20 cellular contexts compared by ENCODE assay signal in genomic region chr9:128764361-128764760, GRCh38. TPM values are rescaled to one million over a fixed set of nuclear protein-coding genes. Genes with fewer than 3 reads are reported as not detected.
A peak's percentile ranks its signal among the peaks of the same experiment; 100 is the strongest.
DNase-seq lines count a peak whose midpoint lies in the region; ATAC-seq, FAIRE-seq and TF ChIP-seq lines count a peak whose summit lies in the region.
"Had no signal": no experiment of that assay in that cellular context is flagged by ENCODE, and none has a peak within 500 bp of the region (broad histone marks: within the 10 kb centered on the region; RNA-seq: fewer than 3 reads in every experiment).

No MANE protein-coding gene starts in this region.

- H2AFZ ChIP-seq in H1 (ENCODE audit: low read length) = no peak overlapping the region

- no peak overlapping the region for H3K56ac ChIP-seq in H1 (replicated peaks; ENCODE audit: insufficient read length, low read depth, low read length)

- no peak for FAIRE-seq in H1 (lab: Jason Lieb, UNC)
- FAIRE-seq: A549, keratinocyte had no signal

- no peaks in the 10 kb centered on the region for H3K9me3 Mint-ChIP-seq in activated CD4-positive, alpha-beta T cell treated with anti-CD3 and anti-CD28 coated beads for 36 hours (ENCODE audit: low read depth)
- H3K9me3 Mint-ChIP-seq in stimulated activated naive B cell treated with anti-CD40 and anti-IgM and Interleukin-4, amounts not matched to agents 10 μg/mL and 1 μg/mL and 100 μg/mL, for 72 hours = no peaks in the 10 kb centered on the region
- H3K9me3 Mint-ChIP-seq: effector memory CD8-positive, alpha-beta T cell; memory B cell; natural killer cell had no signal

- H3K23ac ChIP-seq in H1 (ENCODE audit: insufficient read length) = no peak overlapping the region

- peaks cover 5% of the 10 kb centered on the region for H3K36me3 Mint-ChIP-seq in activated CD4-positive, alpha-beta T cell treated with anti-CD3 and anti-CD28 coated beads for 36 hours (ENCODE audit: low read depth)
- peaks cover 45 to 46% of the 10 kb centered on the region in 2 donors for H3K36me3 Mint-ChIP-seq in stimulated activated naive B cell treated with anti-CD40 and anti-IgM and Interleukin-4, amounts not matched to agents 10 μg/mL and 1 μg/mL and 100 μg/mL, for 72 hours
- H3K36me3 Mint-ChIP-seq: natural killer cell had no signal

- H4K5ac ChIP-seq in H1 (ENCODE audit: insufficient read length, low read depth, low read length) = no peak overlapping the region

- no peak overlapping the region for H3K14ac ChIP-seq in H1 (ENCODE audit: insufficient read length)

- H2BK15ac ChIP-seq in H1 (ENCODE audit: low read length) = no peak overlapping the region

- TF ChIP-seq RAD21 in H1 (IDR thresholded peaks at IDR 0.05 in 1 of 2, conservative IDR thresholded peaks at IDR 0.05 in 1 of 2; ENCODE audit: low read depth in 2 of 2, low read length in 2 of 2) = peak; percentile 63 to 69

- no peaks in the 10 kb centered on the region; a peak in 1 of 8 replicates for H3K36me3 ChIP-seq in H1 (ENCODE audit: control insufficient read depth in 2 of 4, insufficient read depth in 4 of 4, low read length in 3 of 4)
- H3K36me3 ChIP-seq: MG63 had no signal

- no peak overlapping the region for H3K9ac ChIP-seq in H1 (replicated peaks in 1 of 4; ENCODE audit: extremely low read depth in 1 of 4, low read depth in 3 of 4, low read length in 3 of 4)

- H3K4me3 Mint-ChIP-seq in activated CD4-positive, alpha-beta T cell treated with anti-CD3 and anti-CD28 coated beads for 36 hours = no peak overlapping the region
- no peak overlapping the region for H3K4me3 Mint-ChIP-seq in stimulated activated naive B cell treated with anti-CD40 and anti-IgM and Interleukin-4, amounts not matched to agents 10 μg/mL and 1 μg/mL and 100 μg/mL, for 72 hours
- H3K4me3 Mint-ChIP-seq: effector memory CD8-positive, alpha-beta T cell; memory B cell; natural killer cell had no signal

- H4K91ac ChIP-seq in H1 (replicated peaks; ENCODE audit: insufficient read length, low read length) = no peak overlapping the region

- H4K20me1 ChIP-seq in H1 (replicated peaks in 1 of 2; ENCODE audit: control insufficient read depth in 1 of 2, insufficient read depth in 2 of 2, low read length in 2 of 2) = peaks cover 0 to 3% of the 10 kb centered on the region in 2 experiments

- intact Hi-C loops in activated CD4-positive, alpha-beta T cell treated with anti-CD3 and anti-CD28 coated beads for 36 hours (cut with DNase I, micrococcal nuclease) = no loop called here

- H3K18ac ChIP-seq in H1 (ENCODE audit: extremely low read depth, low read length) = no peak overlapping the region

- ATAC-seq in activated CD4-positive, alpha-beta T cell treated with anti-CD3 and anti-CD28 coated beads for 36 hours = peak; percentile 53
- ATAC-seq in stimulated activated naive B cell treated with anti-CD40 and anti-IgM and Interleukin-4, amounts not matched to agents 10 μg/mL and 1 μg/mL and 100 μg/mL, for 72 hours (replicated peaks) = peak; percentile 55 to 57
- ATAC-seq: effector memory CD8-positive, alpha-beta T cell had no signal

- H2BK12ac ChIP-seq in H1 (ENCODE audit: low read depth, low read length) = no peak overlapping the region

- H3K79me1 ChIP-seq in H1 (ENCODE audit: low read depth, low read length) = no peaks in the 10 kb centered on the region; the same call in 1 of the 2 replicates

- no peak overlapping the region for H2BK120ac ChIP-seq in H1 (replicated peaks; ENCODE audit: low read depth, low read length)

- H3K9me3 ChIP-seq in H1 (ENCODE audit: insufficient read depth in 2 of 2, low read depth in 1 of 2, low read length in 1 of 2) = no peaks in the 10 kb centered on the region
- H3K9me3 ChIP-seq: A549, heart left ventricle, MG63 had no signal

- no peak overlapping the region for H3K27ac Mint-ChIP-seq in activated CD4-positive, alpha-beta T cell treated with anti-CD3 and anti-CD28 coated beads for 36 hours
- peak overlapping the region; percentile 69 for H3K27ac Mint-ChIP-seq in stimulated activated naive B cell treated with anti-CD40 and anti-IgM and Interleukin-4, amounts not matched to agents 10 μg/mL and 1 μg/mL and 100 μg/mL, for 72 hours
- H3K27ac Mint-ChIP-seq: memory B cell had no signal

- DNase-seq in activated CD4-positive, alpha-beta T cell treated with anti-CD3 and anti-CD28 coated beads for 36 hours = no peak
- DNase-seq in activated CD4-positive, alpha-beta T cell treated with anti-CD3 and anti-CD28 coated beads, Interleukin-2, amount 50 U/mL, for 4 hours = no peak
- DNase-seq in NAMALWA (ENCODE audit: low spot score) (peak; percentile 30), H1 (ENCODE audit: low read depth in 1 of 2, low spot score in 2 of 2) (peak in 1 of 2 experiments; percentile 56), erythroblast (lab: John Stamatoyannopoulos, UW) (no peak), mesenteric fat pad (ENCODE audit: low spot score) (no peak), AML-193 (lab: John Stamatoyannopoulos, UW) (no peak)
- DNase-seq in stimulated activated naive B cell treated with anti-CD40 and anti-IgM and Interleukin-4, amounts not matched to agents 10 μg/mL and 1 μg/mL and 100 μg/mL, for 72 hours = no peak
- DNase-seq: activated naive CD4-positive, alpha-beta T cell treated with anti-CD3 and anti-CD28 coated beads, Interleukin-2, amount 50 U/mL, for 16 hours; effector memory CD8-positive, alpha-beta T cell; heart left ventricle; MG63; natural killer cell; NCI-H1930; NCI-H510A; SIG-M5 had no signal

- H3K4me2 ChIP-seq in H1 (ENCODE audit: insufficient read depth in 1 of 2, low read depth in 2 of 2, low read length in 2 of 2) = no peak overlapping the region; a peak in 1 of 4 replicates
- H3K4me2 ChIP-seq: A549 had no signal

- no peaks in the 10 kb centered on the region for H3K27me3 Mint-ChIP-seq in activated CD4-positive, alpha-beta T cell treated with anti-CD3 and anti-CD28 coated beads for 36 hours
- H3K27me3 Mint-ChIP-seq in stimulated activated naive B cell treated with anti-CD40 and anti-IgM and Interleukin-4, amounts not matched to agents 10 μg/mL and 1 μg/mL and 100 μg/mL, for 72 hours = no peaks in the 10 kb centered on the region
- H3K27me3 Mint-ChIP-seq: effector memory CD8-positive, alpha-beta T cell; memory B cell had no signal

- H3K27ac ChIP-seq in H1 (ENCODE audit: low read depth, low read length) = peak overlapping the region; percentile 30; the same call in 1 of the 2 replicates
- H3K27ac ChIP-seq: A549, C4-2B, heart left ventricle had no signal

- no peak overlapping the region for H2AK5ac ChIP-seq in H1 (ENCODE audit: low read depth, low read length)

- H3K4me1 Mint-ChIP-seq in activated CD4-positive, alpha-beta T cell treated with anti-CD3 and anti-CD28 coated beads for 36 hours = peaks cover 7% of the 10 kb centered on the region
- peaks cover 37 to 60% of the 10 kb centered on the region in 2 donors for H3K4me1 Mint-ChIP-seq in stimulated activated naive B cell treated with anti-CD40 and anti-IgM and Interleukin-4, amounts not matched to agents 10 μg/mL and 1 μg/mL and 100 μg/mL, for 72 hours

- no peak for TF ChIP-seq EP300 in H1 (IDR thresholded peaks at IDR 0.05; ENCODE audit: borderline replicate concordance in 1 of 2, low read depth in 2 of 2, low read length in 2 of 2)

- no peak overlapping the region for H2BK5ac ChIP-seq in H1 (ENCODE audit: low read depth, low read length)

- peak; percentile 49 to 58 (median 53) for TF ChIP-seq CTCF in H1 (IDR thresholded peaks at IDR 0.05; ENCODE audit: control extremely low read depth in 1 of 3, insufficient read depth in 1 of 3, low read depth in 1 of 3, low read length in 3 of 3)

- POLR2A ChIA-PET in activated CD4-positive, alpha-beta T cell treated with anti-CD3 and anti-CD28 coated beads for 36 hours (lab: Charles Lee) = interaction anchor here (0.6 kb wide), 1 partner anchor 300 kb away, joined by 3 read pairs; no protein-coding TSS in a partner anchor
- POLR2A ChIA-PET in H1 (lab: Charles Lee; ENCODE audit: partially characterized antibody) = interaction anchor here (0.8 to 1.4 kb wide), 10 partner anchors 11 to 79 kb away, joined by 3 to 6 read pairs (median 3); partner anchors contain the start of genes ENDOG and SPOUT1

- H2BK20ac ChIP-seq in H1 (ENCODE audit: low read length) = no peak overlapping the region

- H4K8ac ChIP-seq in H1 (ENCODE audit: extremely low read depth, insufficient read depth, low read length) = no peak overlapping the region

- no peak overlapping the region for H3K4ac ChIP-seq in H1 (replicated peaks; ENCODE audit: insufficient read length, low read depth, low read length)

- H3K23me2 ChIP-seq in H1 (ENCODE audit: low read depth, low read length) = no peaks in the 10 kb centered on the region

- CTCF ChIA-PET in activated CD4-positive, alpha-beta T cell treated with anti-CD3 and anti-CD28 coated beads for 36 hours (lab: Charles Lee) = interaction anchor here (0.6 kb wide), 2 partner anchors 183 to 592 kb away, joined by 3 to 6 read pairs; no protein-coding TSS in a partner anchor
- CTCF ChIA-PET in H1 (lab: Charles Lee; ENCODE audit: partially characterized antibody) = interaction anchor here (0.6 to 5.4 kb wide), 25 partner anchors 7 to 469 kb away, joined by 3 to 27 read pairs (median 4); partner anchors contain the start of genes ENDOG and ZER1

- no peaks in the 10 kb centered on the region; a peak in 1 of 4 replicates for H3K79me2 ChIP-seq in H1 (ENCODE audit: control insufficient read depth in 1 of 2, insufficient read depth in 2 of 2, low read length in 2 of 2)

- H3K4me3 ChIP-seq in H1 (ENCODE audit: extremely low read depth in 1 of 4, insufficient read depth in 2 of 4, low read depth in 3 of 4, low read length in 4 of 4) = no peak overlapping the region
- H3K4me3 ChIP-seq: A549, heart left ventricle, MG63 had no signal

- peaks cover 0 to 3% (median 2%) of the 10 kb centered on the region in 4 experiments; a peak in 2 of 7 replicates for H3K4me1 ChIP-seq in H1 (replicated peaks in 1 of 4; ENCODE audit: control insufficient read depth in 3 of 4, insufficient read depth in 4 of 4, low read length in 3 of 4)

- WGBS in H1 (ENCODE audit: extremely low coverage in 1 of 2, insufficient coverage in 1 of 2, insufficient read length in 1 of 2, insufficient replicate concordance in 2 of 2, low coverage in 1 of 2, low lambda C conversion rate in 2 of 2, missing lambda C conversion rate in 1 of 2), 2 experiments = 86% methylated on average over 6 of the region's 6 CpGs; no CpG with 5 or more reads in 1 of the 2 experiments

- TF ChIP-seq POLR2A in H1 (IDR thresholded peaks at IDR 0.05; ENCODE audit: control extremely low read depth in 1 of 2, low read depth in 2 of 2, low read length in 2 of 2) = no peak
- TF ChIP-seq POLR2A in erythroblast (IDR thresholded peaks at IDR 0.05; ENCODE audit: low read length) = no peak

- no peaks in the 10 kb centered on the region for H3K27me3 ChIP-seq in H1 (replicated peaks in 1 of 4; ENCODE audit: control insufficient read depth in 3 of 4, extremely low read depth in 1 of 4, insufficient read depth in 3 of 4, low read length in 3 of 4)
- H3K27me3 ChIP-seq: heart left ventricle, MG63 had no signal

RNA-seq across cellular contexts. Expression of gene ZER1, which starts 7.4 kb away (rescaled TPM):
- 10 to 100 TPM; 17.1 to 19.3 TPM for total RNA-seq in activated CD4-positive, alpha-beta T cell treated with anti-CD3 and anti-CD28 coated beads for 36 hours
- 20.5 and 22.6 TPM in 2 replicates for total RNA-seq in H1 (2021; fragmentation: NEBNext Ultra II Directional; extraction: Animal tissue kit (Norgen Biotek cat#: 25700))
- 26.6 and 55.8 TPM in 2 replicates for polyA plus RNA-seq in H1 (2011; rRNA removed)
- polyA plus RNA-seq in H1 (2011; cell fraction: cytosol; rRNA removed) = 24.8 TPM
- polyA plus RNA-seq in H1 (2011; cell fraction: nucleus; rRNA removed) = 43.9 TPM
- 12.0 to 19.7 TPM (median 18.3 TPM) in 4 replicates for polyA plus RNA-seq in H1 (2012, experiment 1 of 2)
- polyA plus RNA-seq in H1 (2012, experiment 2 of 2) = 17.9 TPM
- polyA plus RNA-seq in H1 (2013, experiment 1 of 2) = 12.2 TPM
- polyA plus RNA-seq in H1 (2013, experiment 2 of 2) = 11.3 TPM
- 25.9 and 30.5 TPM in 2 replicates for polyA minus RNA-seq in H1 (2011; rRNA and poly(A)+ RNA removed)
- 24.1 TPM for polyA minus RNA-seq in H1 (2011; cell fraction: cytosol; rRNA and poly(A)+ RNA removed)
- 20.3 TPM for polyA minus RNA-seq in H1 (2011; cell fraction: nucleus; rRNA and poly(A)+ RNA removed)
- total RNA-seq in mesenteric fat pad = 32.9 TPM

RNA-seq across cellular contexts. Expression of gene TBC1D13, which starts 22.7 kb away (rescaled TPM):
- 10 to 100 TPM; 10.5 to 14.0 TPM for total RNA-seq in activated CD4-positive, alpha-beta T cell treated with anti-CD3 and anti-CD28 coated beads for 36 hours
- 21.3 and 26.3 TPM in 2 replicates for total RNA-seq in H1 (2021; fragmentation: NEBNext Ultra II Directional; extraction: Animal tissue kit (Norgen Biotek cat#: 25700))
- 24.7 and 33.0 TPM in 2 replicates for polyA plus RNA-seq in H1 (2011; rRNA removed)
- 18.0 TPM for polyA plus RNA-seq in H1 (2011; cell fraction: cytosol; rRNA removed)
- polyA plus RNA-seq in H1 (2011; cell fraction: nucleus; rRNA removed) = 26.8 TPM
- 17.9 to 24.5 TPM (median 20.3 TPM) in 4 replicates for polyA plus RNA-seq in H1 (2012, experiment 1 of 2)
- polyA plus RNA-seq in H1 (2012, experiment 2 of 2) = 23.3 TPM
- polyA plus RNA-seq in H1 (2013, experiment 1 of 2) = 13.2 TPM
- polyA plus RNA-seq in H1 (2013, experiment 2 of 2) = 13.4 TPM
- 21.1 and 26.2 TPM in 2 replicates for polyA minus RNA-seq in H1 (2011; rRNA and poly(A)+ RNA removed)
- polyA minus RNA-seq in H1 (2011; cell fraction: cytosol; rRNA and poly(A)+ RNA removed) = 8.7 TPM
- 10.1 TPM for polyA minus RNA-seq in H1 (2011; cell fraction: nucleus; rRNA and poly(A)+ RNA removed)
- total RNA-seq in mesenteric fat pad = 28.3 TPM

RNA-seq across cellular contexts. Expression of gene ZDHHC12, which starts 40.4 kb away (rescaled TPM):
- 10 to 100 TPM; 45.3 to 49.5 TPM for total RNA-seq in activated CD4-positive, alpha-beta T cell treated with anti-CD3 and anti-CD28 coated beads for 36 hours
- 32.8 and 35.0 TPM in 2 replicates for total RNA-seq in H1 (2021; fragmentation: NEBNext Ultra II Directional; extraction: Animal tissue kit (Norgen Biotek cat#: 25700))
- 93.8 and 121 TPM in 2 replicates for polyA plus RNA-seq in H1 (2011; rRNA removed)
- polyA plus RNA-seq in H1 (2011; cell fraction: cytosol; rRNA removed) = 78.5 TPM
- 139 TPM for polyA plus RNA-seq in H1 (2011; cell fraction: nucleus; rRNA removed)
- polyA plus RNA-seq in H1 (2012, experiment 1 of 2) = 23.3 to 48.0 TPM (median 44.7 TPM) in 4 replicates
- polyA plus RNA-seq in H1 (2012, experiment 2 of 2) = 53.7 TPM
- 41.4 TPM for polyA plus RNA-seq in H1 (2013, experiment 1 of 2)
- 43.5 TPM for polyA plus RNA-seq in H1 (2013, experiment 2 of 2)
- 21.8 and 26.4 TPM in 2 replicates for polyA minus RNA-seq in H1 (2011; rRNA and poly(A)+ RNA removed)
- polyA minus RNA-seq in H1 (2011; cell fraction: cytosol; rRNA and poly(A)+ RNA removed) = 45.5 TPM
- polyA minus RNA-seq in H1 (2011; cell fraction: nucleus; rRNA and poly(A)+ RNA removed) = 34.7 TPM
- total RNA-seq in mesenteric fat pad = 18.4 TPM

RNA-seq across cellular contexts. Expression of gene ENDOG, which starts 53.9 kb away (rescaled TPM):
- 1 to 10 TPM; 7.3 to 9.3 TPM for total RNA-seq in activated CD4-positive, alpha-beta T cell treated with anti-CD3 and anti-CD28 coated beads for 36 hours
- total RNA-seq in H1 (2021; fragmentation: NEBNext Ultra II Directional; extraction: Animal tissue kit (Norgen Biotek cat#: 25700)) = 17.5 and 22.4 TPM in 2 replicates
- polyA plus RNA-seq in H1 (2011; rRNA removed) = 23.4 and 31.8 TPM in 2 replicates
- 29.0 TPM for polyA plus RNA-seq in H1 (2011; cell fraction: cytosol; rRNA removed)
- polyA plus RNA-seq in H1 (2011; cell fraction: nucleus; rRNA removed) = 27.0 TPM
- 4.1 to 11.5 TPM (median 10.3 TPM) in 4 replicates for polyA plus RNA-seq in H1 (2012, experiment 1 of 2)
- polyA plus RNA-seq in H1 (2012, experiment 2 of 2) = 10.5 TPM
- 9.4 TPM for polyA plus RNA-seq in H1 (2013, experiment 1 of 2)
- 10.3 TPM for polyA plus RNA-seq in H1 (2013, experiment 2 of 2)
- 5.8 and 7.4 TPM in 2 replicates for polyA minus RNA-seq in H1 (2011; rRNA and poly(A)+ RNA removed)
- polyA minus RNA-seq in H1 (2011; cell fraction: cytosol; rRNA and poly(A)+ RNA removed) = 10.9 TPM
- 15.0 TPM for polyA minus RNA-seq in H1 (2011; cell fraction: nucleus; rRNA and poly(A)+ RNA removed)
- 18.3 TPM for total RNA-seq in mesenteric fat pad
